In genomic region chr10:46091080-46091833, GRCh38 we compare ENCODE assay signal across 21 cellular contexts. TPM values are rescaled to one million over a fixed set of nuclear protein-coding genes. Genes with fewer than 3 reads are reported as not detected.
DNase-seq lines count a peak whose midpoint lies in the region; ATAC-seq, FAIRE-seq and TF ChIP-seq lines count a peak whose summit lies in the region.
"Had no signal": no experiment of that assay in that cellular context is flagged by ENCODE, and none has a peak within 500 bp of the region (broad histone marks: within the 10 kb centered on the region; RNA-seq: fewer than 3 reads in every experiment).

No MANE protein-coding gene starts in this region.

- 40% methylated on average over 2 of the region's 9 CpGs for WGBS in HepG2 (ENCODE audit: low lambda C conversion rate)
- WGBS in right lobe of liver (ENCODE audit: insufficient coverage, low coverage, low lambda C conversion rate, missing lambda C conversion rate) = 100% methylated on average over 1 of the region's 9 CpGs
- 88% methylated on average over 9 of the region's 9 CpGs; no CpG with 5 or more reads in 1 of the 2 experiments for WGBS in H1 (ENCODE audit: extremely low coverage in 1 of 2, insufficient coverage in 1 of 2, insufficient read length in 1 of 2, insufficient replicate concordance in 2 of 2, low coverage in 1 of 2, low lambda C conversion rate in 2 of 2, missing lambda C conversion rate in 1 of 2), 2 experiments
- WGBS in thymus = 14% methylated on average over 9 of the region's 9 CpGs
- WGBS in adrenal gland, 4 donors = 71 to 83% (median 75%) methylated on average over 6 to 9 of the region's 9 CpGs
- WGBS in gastroesophageal sphincter (ENCODE audit: low coverage in 1 of 2), 2 donors = 63% methylated on average over 5 of the region's 9 CpGs; no CpG with 5 or more reads in 1 of the 2 donors

- H3K27me3 ChIP-seq in HepG2 (ENCODE audit: control insufficient read depth in 1 of 2, insufficient read depth in 2 of 2, low read length in 2 of 2) (no peaks in the 10 kb centered on the region), right lobe of liver (no peaks in the 10 kb centered on the region), H1 (replicated peaks in 1 of 4; ENCODE audit: control insufficient read depth in 3 of 4, extremely low read depth in 1 of 4, insufficient read depth in 3 of 4, low read length in 3 of 4) (no peaks in the 10 kb centered on the region), thymus (ENCODE audit: control insufficient read depth, insufficient read depth) (no peaks in the 10 kb centered on the region), adrenal gland (no peaks in the 10 kb centered on the region), gastroesophageal sphincter (no peaks in the 10 kb centered on the region)

- no peaks in the 10 kb centered on the region for H3K27me3 Mint-ChIP-seq in T-cell
- H3K27me3 Mint-ChIP-seq: stimulated activated naive CD8-positive, alpha-beta T cell treated with anti-CD3 and anti-CD28 coated beads, Interleukin-15, Interleukin-2, amounts not matched to agents 100 ng/mL and 50 ng/mL, for 24 hours had no signal

- no peak overlapping the region for H4K5ac ChIP-seq in H1 (ENCODE audit: insufficient read length, low read depth, low read length)

- H3K79me2 ChIP-seq in HepG2 (ENCODE audit: insufficient read depth, low read length) = no peaks in the 10 kb centered on the region
- H3K79me2 ChIP-seq in H1 (ENCODE audit: control insufficient read depth in 1 of 2, insufficient read depth in 2 of 2, low read length in 2 of 2) = no peaks in the 10 kb centered on the region

- H2BK120ac ChIP-seq in H1 (replicated peaks; ENCODE audit: low read depth, low read length) = no peak overlapping the region

- H2BK20ac ChIP-seq in H1 (ENCODE audit: low read length) = no peak overlapping the region

- H3K4me3 Mint-ChIP-seq in T-cell = peak overlapping the region in 1 of 3 donors; percentile 39
- H3K4me3 Mint-ChIP-seq: stimulated activated naive CD8-positive, alpha-beta T cell treated with anti-CD3 and anti-CD28 coated beads, Interleukin-15, Interleukin-2, amounts not matched to agents 100 ng/mL and 50 ng/mL, for 24 hours had no signal

- no peak overlapping the region for H2BK15ac ChIP-seq in H1 (ENCODE audit: low read length)

- TF ChIP-seq CTCF in HepG2 (CRISPR knock-in tag; IDR thresholded peaks at IDR 0.05) (0 out of 2 replicates have a peak, but pooled peaks have one; percentile 29), right lobe of liver (IDR thresholded peaks at IDR 0.05) (no peak), H1 (IDR thresholded peaks at IDR 0.05; ENCODE audit: control extremely low read depth in 1 of 3, insufficient read depth in 1 of 3, low read depth in 1 of 3, low read length in 3 of 3) (no peak), adrenal gland (IDR thresholded peaks at IDR 0.05) (no peak), gastroesophageal sphincter (IDR thresholded peaks at IDR 0.05) (no peak)

- peaks cover 0 to 9% (median 5%) of the 10 kb centered on the region in 3 donors for H3K4me1 Mint-ChIP-seq in T-cell

- no peak overlapping the region for H3K27ac ChIP-seq in HepG2 (ENCODE audit: extremely low read length, insufficient read depth, low read length)
- no peak overlapping the region for H3K27ac ChIP-seq in right lobe of liver
- H3K27ac ChIP-seq in H1 (ENCODE audit: low read depth, low read length) = no peak overlapping the region
- peak overlapping the region; percentile 97 for H3K27ac ChIP-seq in thymus (ENCODE audit: low read depth)
- no peak overlapping the region for H3K27ac ChIP-seq in adrenal gland
- H3K27ac ChIP-seq in gastroesophageal sphincter = no peak overlapping the region
- H3K27ac ChIP-seq: prostate gland, WERI-Rb-1 had no signal

- H2AK5ac ChIP-seq in H1 (ENCODE audit: low read depth, low read length) = no peak overlapping the region

- H3K79me1 ChIP-seq in H1 (ENCODE audit: low read depth, low read length) = no peaks in the 10 kb centered on the region

- H3K56ac ChIP-seq in H1 (replicated peaks; ENCODE audit: insufficient read length, low read depth, low read length) = no peak overlapping the region

- POLR2A ChIA-PET in HepG2 (lab: Yijun Ruan, JAX) = interaction anchor here (0.7 kb wide), 1 partner anchor 68 kb away, joined by 3 read pairs; no protein-coding TSS in a partner anchor
- POLR2A ChIA-PET in T-cell (lab: Charles Lee) = interaction anchor here in 1 of 2 donors (0.7 to 0.9 kb wide), 2 partner anchors 8 to 13 kb away, joined by 3 read pairs; no protein-coding TSS in a partner anchor
- POLR2A ChIA-PET in H1 (lab: Charles Lee; ENCODE audit: partially characterized antibody) = no interaction called here
- POLR2A ChIA-PET in HEK293T (lab: Yijun Ruan, JAX) = no interaction called here

- no peak overlapping the region for H3K4ac ChIP-seq in H1 (replicated peaks; ENCODE audit: insufficient read length, low read depth, low read length)

- CTCF ChIA-PET in HepG2 (lab: Yijun Ruan, JAX; ENCODE audit: low intra/inter-chr PET ratio, low total read pairs) (no interaction called here), T-cell (lab: Charles Lee) (no interaction called here), H1 (lab: Charles Lee; ENCODE audit: partially characterized antibody) (no interaction called here), HEK293T (lab: Yijun Ruan, JAX) (interaction anchor here (1.5 kb wide), 1 partner anchor 59 kb away, joined by 4 read pairs; no protein-coding TSS in a partner anchor)

- no peak overlapping the region for H3K23ac ChIP-seq in H1 (ENCODE audit: insufficient read length)

- TF ChIP-seq RAD21 in HepG2 (CRISPR knock-in tag; IDR thresholded peaks at IDR 0.05) (no peak), H1 (IDR thresholded peaks at IDR 0.05 in 1 of 2, conservative IDR thresholded peaks at IDR 0.05 in 1 of 2; ENCODE audit: low read depth in 2 of 2, low read length in 2 of 2) (no peak)

- H3K36me3 Mint-ChIP-seq in T-cell = no peaks in the 10 kb centered on the region

- no peaks in the 10 kb centered on the region for H3K36me3 ChIP-seq in HepG2 (replicated peaks in 1 of 2; ENCODE audit: control insufficient read depth in 1 of 2, insufficient read depth in 2 of 2, low read length in 2 of 2)
- H3K36me3 ChIP-seq in right lobe of liver = no peaks in the 10 kb centered on the region
- H3K36me3 ChIP-seq in H1 (ENCODE audit: control insufficient read depth in 2 of 4, insufficient read depth in 4 of 4, low read length in 3 of 4) = no peaks in the 10 kb centered on the region
- no peaks in the 10 kb centered on the region for H3K36me3 ChIP-seq in thymus (ENCODE audit: control insufficient read depth, insufficient read depth)
- no peaks in the 10 kb centered on the region for H3K36me3 ChIP-seq in adrenal gland (replicated peaks in 1 of 2)
- no peaks in the 10 kb centered on the region for H3K36me3 ChIP-seq in gastroesophageal sphincter
- H3K36me3 ChIP-seq: prostate gland, WERI-Rb-1 had no signal

- no peaks in the 10 kb centered on the region for H3K9me3 Mint-ChIP-seq in T-cell
- H3K9me3 Mint-ChIP-seq: stimulated activated naive CD8-positive, alpha-beta T cell treated with anti-CD3 and anti-CD28 coated beads, Interleukin-15, Interleukin-2, amounts not matched to agents 100 ng/mL and 50 ng/mL, for 24 hours had no signal

- H3K14ac ChIP-seq in H1 (ENCODE audit: insufficient read length) = peak overlapping the region; percentile 42

- no peak for DNase-seq in HepG2 (ENCODE audit: low spot score)
- no peak for DNase-seq in right lobe of liver
- DNase-seq in T-cell = peak in 3 of 34 experiments; percentile 23 to 39 (median 34)
- no peak for DNase-seq in H1 (ENCODE audit: low read depth in 1 of 2, low spot score in 2 of 2)
- DNase-seq in adrenal gland = no peak
- DNase-seq in HEK293T (ENCODE audit: extremely low spot score) = no peak
- DNase-seq: AML-193; IMR-90; NCI-H187 treated with DMSO at 0.1 percent for 48 hours; NCI-H82; stimulated activated CD4-positive, alpha-beta T cell treated with anti-CD3 and anti-CD28 coated beads, Interleukin-2, amount 100 ng/mL, for 24 hours had no signal

- H4K91ac ChIP-seq in H1 (replicated peaks; ENCODE audit: insufficient read length, low read length) = no peak overlapping the region

- no peak for TF ChIP-seq EP300 in HepG2 (IDR thresholded peaks at IDR 0.05; ENCODE audit: low read depth in 2 of 2, low read length in 2 of 2)
- TF ChIP-seq EP300 in HepG2 (CRISPR knock-in tag; IDR thresholded peaks at IDR 0.05; ENCODE audit: borderline replicate concordance) = no peak
- no peak for TF ChIP-seq EP300 in H1 (IDR thresholded peaks at IDR 0.05; ENCODE audit: borderline replicate concordance in 1 of 2, low read depth in 2 of 2, low read length in 2 of 2)
- TF ChIP-seq EP300 in gastroesophageal sphincter (IDR thresholded peaks at IDR 0.05) = no peak

- FAIRE-seq in HepG2 (lab: Jason Lieb, UNC) (no peak), H1 (lab: Jason Lieb, UNC) (no peak)
- FAIRE-seq: colon had no signal

- in situ Hi-C loops in HepG2 (cut with HindIII; ENCODE audit: extremely low pct_ligation_motif_present, low pct_unique_long_range_greater_than_20kb) = loop anchor here (5.0 kb wide), 1 partner anchor 59 kb away; the partner anchor contains the start of gene NCOA4

- H4K20me1 ChIP-seq in HepG2 (ENCODE audit: insufficient read depth, low read length) (no peaks in the 10 kb centered on the region), H1 (replicated peaks in 1 of 2; ENCODE audit: control insufficient read depth in 1 of 2, insufficient read depth in 2 of 2, low read length in 2 of 2) (peaks cover 0 to 2% of the 10 kb centered on the region in 2 experiments)

- peak overlapping the region in 1 of 3 experiments; percentile 61; a peak in 1 of 6 replicates for H3K4me3 ChIP-seq in HepG2 (replicated peaks in 1 of 3; ENCODE audit: insufficient read depth in 1 of 3, low read depth in 2 of 3, low read length in 3 of 3)
- no peak overlapping the region for H3K4me3 ChIP-seq in right lobe of liver
- H3K4me3 ChIP-seq in H1 (ENCODE audit: extremely low read depth in 1 of 4, insufficient read depth in 2 of 4, low read depth in 3 of 4, low read length in 4 of 4) = no peak overlapping the region
- H3K4me3 ChIP-seq in thymus (ENCODE audit: low read length) = peak overlapping the region; percentile 64
- no peak overlapping the region for H3K4me3 ChIP-seq in adrenal gland
- no peak overlapping the region for H3K4me3 ChIP-seq in gastroesophageal sphincter
- H3K4me3 ChIP-seq: prostate gland had no signal

- H2BK12ac ChIP-seq in H1 (ENCODE audit: low read depth, low read length) = no peak overlapping the region

- H3K4me2 ChIP-seq in HepG2 (ENCODE audit: low read depth, low read length) (peak overlapping the region; percentile 86), H1 (ENCODE audit: insufficient read depth in 1 of 2, low read depth in 2 of 2, low read length in 2 of 2) (no peak overlapping the region)

- H2BK5ac ChIP-seq in H1 (ENCODE audit: low read depth, low read length) = peak overlapping the region; percentile 16; the same call in 1 of the 2 replicates

- no peak overlapping the region for H2AFZ ChIP-seq in HepG2 (ENCODE audit: low read length)
- H2AFZ ChIP-seq in H1 (ENCODE audit: low read length) = no peak overlapping the region

- H3K18ac ChIP-seq in H1 (ENCODE audit: extremely low read depth, low read length) = no peak overlapping the region

- H3K9me3 ChIP-seq in HepG2 (ENCODE audit: low read length) = no peaks in the 10 kb centered on the region
- no peaks in the 10 kb centered on the region for H3K9me3 ChIP-seq in right lobe of liver
- H3K9me3 ChIP-seq in H1 (ENCODE audit: insufficient read depth in 2 of 2, low read depth in 1 of 2, low read length in 1 of 2) = no peaks in the 10 kb centered on the region
- no peaks in the 10 kb centered on the region for H3K9me3 ChIP-seq in thymus (ENCODE audit: control insufficient read depth)
- H3K9me3 ChIP-seq in adrenal gland (replicated peaks in 1 of 3) = no peaks in the 10 kb centered on the region
- H3K9me3 ChIP-seq in gastroesophageal sphincter = no peaks in the 10 kb centered on the region
- H3K9me3 ChIP-seq: prostate gland had no signal

- H3K27ac Mint-ChIP-seq in T-cell = no peak overlapping the region
- H3K27ac Mint-ChIP-seq: stimulated activated naive CD8-positive, alpha-beta T cell treated with anti-CD3 and anti-CD28 coated beads, Interleukin-15, Interleukin-2, amounts not matched to agents 100 ng/mL and 50 ng/mL, for 24 hours had no signal

- no peak for TF ChIP-seq POLR2A in HepG2 (IDR thresholded peaks at IDR 0.05; ENCODE audit: insufficient read depth in 1 of 2, low read depth in 2 of 2, low read length in 2 of 2)
- TF ChIP-seq POLR2A in right lobe of liver (IDR thresholded peaks at IDR 0.05) = no peak
- no peak for TF ChIP-seq POLR2A in H1 (IDR thresholded peaks at IDR 0.05; ENCODE audit: control extremely low read depth in 1 of 2, low read depth in 2 of 2, low read length in 2 of 2)
- no peak for TF ChIP-seq POLR2A in adrenal gland (IDR thresholded peaks at IDR 0.05)
- no peak for TF ChIP-seq POLR2A in gastroesophageal sphincter (IDR thresholded peaks at IDR 0.05)

- no TSS peak for BruUV-seq in HepG2 (replicated peaks; lab: Mats Ljungman, UMichigan)

- intact Hi-C loops in HepG2 (cut with micrococcal nuclease; ENCODE audit: unreplicated experiment) (loop anchor here (5.0 kb wide), 1 partner anchor 59 kb away; the partner anchor contains the start of gene NCOA4), right lobe of liver (cut with DNase I) (no loop called here), adrenal gland (cut with DNase I) (no loop called here)

- ATAC-seq in HepG2 (peak; percentile 61), right lobe of liver (no peak), T-cell (replicated peaks in 1 of 4) (peak; percentile 23 to 46 (median 30)), gastroesophageal sphincter (no peak)

- peaks cover 72% of the 10 kb centered on the region for H3K4me1 ChIP-seq in HepG2 (ENCODE audit: insufficient read depth, low read length)
- H3K4me1 ChIP-seq in right lobe of liver = no peaks in the 10 kb centered on the region
- H3K4me1 ChIP-seq in H1 (replicated peaks in 1 of 4; ENCODE audit: control insufficient read depth in 3 of 4, insufficient read depth in 4 of 4, low read length in 3 of 4) = peaks cover 0 to 5% (median 2%) of the 10 kb centered on the region in 4 experiments; a peak in 3 of 7 replicates
- H3K4me1 ChIP-seq in thymus (ENCODE audit: control insufficient read depth, insufficient read depth, low read length) = peaks cover 35% of the 10 kb centered on the region
- no peaks in the 10 kb centered on the region for H3K4me1 ChIP-seq in adrenal gland (replicated peaks in 1 of 2)
- H3K4me1 ChIP-seq in gastroesophageal sphincter = no peaks in the 10 kb centered on the region
- H3K4me1 ChIP-seq: prostate gland had no signal

- H3K9ac ChIP-seq in HepG2 (ENCODE audit: insufficient read depth, low read depth, low read length) (no peak overlapping the region), H1 (replicated peaks in 1 of 4; ENCODE audit: extremely low read depth in 1 of 4, low read depth in 3 of 4, low read length in 3 of 4) (no peak overlapping the region)

- peaks cover 9% of the 10 kb centered on the region; the same call in 1 of the 2 replicates for H3K23me2 ChIP-seq in H1 (ENCODE audit: low read depth, low read length)

- no peak overlapping the region for H4K8ac ChIP-seq in H1 (ENCODE audit: extremely low read depth, insufficient read depth, low read length)

RNA-seq across cellular contexts. Expression of gene MSMB, which starts 45.2 kb away (rescaled TPM):
- total RNA-seq in HepG2 (2016; rRNA removed; fragmentation: Illumina TruSeq; extraction: Trizol) = not detected in 2 replicates
- total RNA-seq in HepG2 (2016; cell fraction: cytosol; rRNA removed; fragmentation: Illumina TruSeq; extraction: Trizol; ENCODE audit: low read depth) = not detected in 2 replicates
- not detected in 2 replicates for total RNA-seq in HepG2 (2016; cell fraction: insoluble cytoplasmic fraction; rRNA removed; fragmentation: Illumina TruSeq; extraction: Trizol)
- not detected in 2 replicates for total RNA-seq in HepG2 (2016; cell fraction: membrane; rRNA removed; fragmentation: Illumina TruSeq; extraction: Trizol)
- not detected in 2 replicates for total RNA-seq in HepG2 (2016; cell fraction: nucleus; rRNA removed; fragmentation: Illumina TruSeq; extraction: Trizol)
- polyA plus RNA-seq in HepG2 (2011; rRNA removed) = 0.84 and 1.3 TPM in 2 replicates
- polyA plus RNA-seq in HepG2 (2011; cell fraction: cytosol; rRNA removed) = not detected in 2 replicates
- polyA plus RNA-seq in HepG2 (2011; cell fraction: nucleus; rRNA removed) = not detected in 2 replicates
- polyA plus RNA-seq in HepG2 (2012) = 4.1 and 8.1 TPM in 2 replicates
- polyA plus RNA-seq in HepG2 (2016; cell fraction: cytosol; fragmentation: Illumina TruSeq; extraction: Trizol; ENCODE audit: low read depth) = not detected in 2 replicates
- polyA plus RNA-seq in HepG2 (2016; cell fraction: insoluble cytoplasmic fraction; fragmentation: Illumina TruSeq; extraction: Trizol; ENCODE audit: low read depth) = not detected in 2 replicates
- not detected in 2 replicates for polyA plus RNA-seq in HepG2 (2016; cell fraction: membrane; fragmentation: Illumina TruSeq; extraction: Trizol; ENCODE audit: low read depth)
- not detected in 2 replicates for polyA plus RNA-seq in HepG2 (2016; cell fraction: nucleus; fragmentation: Illumina TruSeq; extraction: Trizol; ENCODE audit: insufficient read depth, low read depth)
- polyA minus RNA-seq in HepG2 (2011; rRNA and poly(A)+ RNA removed; ENCODE audit: low replicate concordance) = not detected in 2 replicates
- polyA minus RNA-seq in HepG2 (2011; cell fraction: cytosol; rRNA and poly(A)+ RNA removed) = not detected in 2 replicates
- polyA minus RNA-seq in HepG2 (2011; cell fraction: nucleus; rRNA and poly(A)+ RNA removed) = not detected in 2 replicates
- total RNA-seq in right lobe of liver = under 1 TPM in 1 of 6 experiments, not detected in 5; 0.84 TPM
- total RNA-seq in T-cell = not detected
- not detected in 2 replicates for total RNA-seq in H1 (2021; fragmentation: NEBNext Ultra II Directional; extraction: Animal tissue kit (Norgen Biotek cat#: 25700))
- polyA plus RNA-seq in H1 (2011; rRNA removed) = not detected in 2 replicates
- not detected for polyA plus RNA-seq in H1 (2011; cell fraction: cytosol; rRNA removed)
- not detected for polyA plus RNA-seq in H1 (2011; cell fraction: nucleus; rRNA removed)
- not detected in 4 replicates for polyA plus RNA-seq in H1 (2012, experiment 1 of 2)
- not detected for polyA plus RNA-seq in H1 (2012, experiment 2 of 2)
- not detected for polyA plus RNA-seq in H1 (2013, experiment 1 of 2)
- not detected for polyA plus RNA-seq in H1 (2013, experiment 2 of 2)
- polyA minus RNA-seq in H1 (2011; rRNA and poly(A)+ RNA removed) = not detected in 2 replicates
- polyA minus RNA-seq in H1 (2011; cell fraction: cytosol; rRNA and poly(A)+ RNA removed) = not detected
- polyA minus RNA-seq in H1 (2011; cell fraction: nucleus; rRNA and poly(A)+ RNA removed) = not detected
- 8.6 TPM for polyA plus RNA-seq in thymus
- total RNA-seq in adrenal gland = not detected
- not detected for polyA plus RNA-seq in adrenal gland
- 1 to 10 TPM in 1 of 4 donors, not detected in 3; 5.7 TPM for total RNA-seq in gastroesophageal sphincter
- total RNA-seq: G401, IMR-90, mesenteric fat pad, SK-MEL-5 had no signal
- polyA plus RNA-seq: adipose tissue, IMR-90 had no signal

Comparison
In these comparisons a context has a peak if more than half of its experiments do, and no peak if none do; other contexts are left out.
1. ATAC-seq: peak in HepG2 (single experiment) and T-cell (4 of 4); none in right lobe of liver (0 of 4) and gastroesophageal sphincter (single experiment).
2. Of the 41 proteins assayed by ChIP-seq in both HepG2 and H1: peak only in HepG2: CTCF and MAX; only in H1: none; in both: none; in neither: 39.